Comparison of ENCODE assay signal across 8 cellular contexts in genomic region chr2:30230479-30230854, GRCh38. TPM values are rescaled to one million over a fixed set of nuclear protein-coding genes. Genes with fewer than 3 reads are reported as not detected.
DNase-seq lines count a peak whose midpoint lies in the region; ATAC-seq, FAIRE-seq and TF ChIP-seq lines count a peak whose summit lies in the region.

No MANE protein-coding gene starts in this region.

- peaks cover 5 to 39% of the 10 kb centered on the region in 2 experiments; a peak in 3 of 4 replicates for H3K79me1 ChIP-seq in IMR-90 (ENCODE audit: low read depth in 1 of 2, low read length in 2 of 2)

- FAIRE-seq in A549 (lab: Jason Lieb, UNC): no peak

- H3K4me2 ChIP-seq in A549 (peak overlapping the region; percentile 83), IMR-90 (ENCODE audit: low read depth, low read length) (peak overlapping the region; percentile 84)

- H4K5ac ChIP-seq in IMR-90 (ENCODE audit: low read depth, low read length): peak overlapping the region; percentile 8; the same call in 1 of the 2 replicates

- in situ Hi-C loops in IMR-90 (cut with MboI; ENCODE audit: low sequenced_read_pairs): no loop called here

- H3K56ac ChIP-seq in IMR-90 (ENCODE audit: extremely low read depth, insufficient read depth, low read length): peak overlapping the region; percentile 78; the same call in 1 of the 2 replicates

- H2AK9ac ChIP-seq in IMR-90 (replicated peaks; ENCODE audit: low read depth, low read length, poor library complexity): peak overlapping the region; percentile 82

- no TSS peak for BruUV-seq in IMR-90 (replicated peaks; lab: Mats Ljungman, UMichigan)

- H4K91ac ChIP-seq in IMR-90 (ENCODE audit: insufficient read depth, low read depth, low read length): peak overlapping the region; percentile 88

- peak overlapping the region; percentile 93 for H3K4ac ChIP-seq in IMR-90 (ENCODE audit: low read depth, low read length)

- peak overlapping the region; percentile 25 for H3K18ac ChIP-seq in IMR-90 (ENCODE audit: low read depth, low read length)

- TF ChIP-seq RAD21 in A549 (conservative IDR thresholded peaks at IDR 0.05 in 1 of 2, IDR thresholded peaks at IDR 0.05 in 1 of 2) (peak; percentile 17 to 30; a peak in 2 of 5 replicates), IMR-90 (IDR thresholded peaks at IDR 0.05; ENCODE audit: low read length) (no peak)

- TF ChIP-seq POLR2A in A549 (IDR thresholded peaks at IDR 0.05; ENCODE audit: low read length) (no peak), IMR-90 (IDR thresholded peaks at IDR 0.05; ENCODE audit: low read depth, low read length) (no peak), breast epithelium (IDR thresholded peaks at IDR 0.05) (no peak), right lobe of liver (IDR thresholded peaks at IDR 0.05) (no peak)

- H3K23ac ChIP-seq in IMR-90 (ENCODE audit: low read depth, low read length): peak overlapping the region; percentile 90

- dilution Hi-C loops in IMR-90 (cut with HindIII; ENCODE audit: low sequenced_read_pairs, unreplicated experiment): no loop called here

- H2AFZ ChIP-seq in IMR-90 (replicated peaks; ENCODE audit: low read length, poor library complexity): peak overlapping the region; percentile 92

- H3K4me1 ChIP-seq in A549 (peaks cover 24% of the 10 kb centered on the region), IMR-90 (ENCODE audit: control insufficient read depth, insufficient read depth, low read length) (peaks cover 13% of the 10 kb centered on the region), breast epithelium (peaks cover 0 to 10% of the 10 kb centered on the region in 2 donors), right lobe of liver (peaks cover 0 to 5% (median 0%) of the 10 kb centered on the region in 4 donors)

- no peak for DNase-seq in A549 (ENCODE audit: low read depth in 1 of 2, low spot score in 1 of 2)
- DNase-seq in IMR-90: peak; percentile 64
- DNase-seq in breast epithelium (ENCODE audit: low spot score in 2 of 2): no peak
- no peak for DNase-seq in right lobe of liver
- no peak for DNase-seq in activated CD4-positive, alpha-beta T cell treated with anti-CD3 and anti-CD28 coated beads, Interleukin-2, amount 50 U/mL, for 1 hour

- peak overlapping the region; percentile 77 for H2BK5ac ChIP-seq in IMR-90 (ENCODE audit: low read depth, low read length, poor library complexity, severe bottlenecking)

- peaks cover 18% of the 10 kb centered on the region for H3K9me1 ChIP-seq in IMR-90 (ENCODE audit: insufficient read depth, low read length)

- H3K27ac ChIP-seq in A549: peak overlapping the region; percentile 92 to 94; a peak in 5 of 6 replicates
- peak overlapping the region; percentile 79 for H3K27ac ChIP-seq in IMR-90 (ENCODE audit: insufficient read depth, low read length)
- H3K27ac ChIP-seq in breast epithelium: peak overlapping the region; percentile 91 to 97
- H3K27ac ChIP-seq in right lobe of liver: peak overlapping the region; percentile 29 to 59 (median 52)
- peak overlapping the region; percentile 40 for H3K27ac ChIP-seq in temporal lobe (ENCODE audit: low read depth, low read length)

- H3K36me3 ChIP-seq in IMR-90 (ENCODE audit: control insufficient read depth, insufficient read depth, low read length): peaks cover 26% of the 10 kb centered on the region
- no peaks in the 10 kb centered on the region for H3K36me3 ChIP-seq in breast epithelium
- H3K36me3 ChIP-seq in right lobe of liver: no peaks in the 10 kb centered on the region

- H3K27me3 ChIP-seq in IMR-90 (ENCODE audit: control insufficient read depth, insufficient read depth, low read length): no peaks in the 10 kb centered on the region
- peaks cover 0 to 3% of the 10 kb centered on the region in 2 donors for H3K27me3 ChIP-seq in breast epithelium
- no peaks in the 10 kb centered on the region for H3K27me3 ChIP-seq in right lobe of liver

- H3K9ac ChIP-seq in IMR-90 (ENCODE audit: low read depth, low read length): peak overlapping the region; percentile 87

- no peak overlapping the region for H2BK15ac ChIP-seq in IMR-90 (ENCODE audit: low read depth, low read length)

- H3K4me3 ChIP-seq in A549: peak overlapping the region; percentile 97
- H3K4me3 ChIP-seq in IMR-90 (ENCODE audit: insufficient read depth, low read depth, low read length): peak overlapping the region; percentile 84
- H3K4me3 ChIP-seq in breast epithelium: peak overlapping the region; percentile 61 to 77 (median 76)
- peak overlapping the region; percentile 45 to 63 (median 53) for H3K4me3 ChIP-seq in right lobe of liver

- H4K20me1 ChIP-seq in IMR-90 (ENCODE audit: insufficient read depth, low read length): peaks cover 41% of the 10 kb centered on the region

- peak overlapping the region; percentile 57 to 79 for H4K8ac ChIP-seq in IMR-90 (ENCODE audit: low read depth in 2 of 2, low read length in 2 of 2)

- CTCF ChIA-PET in A549 (lab: Yijun Ruan, JAX): interaction anchor here (0.5 to 12.4 kb wide), 14 partner anchors 9 to 1410 kb away, joined by 3 to 107 read pairs (median 7); partner anchors contain the start of gene GALNT14
- CTCF ChIA-PET in IMR-90 (lab: Yijun Ruan, JAX): interaction anchor here (0.6 to 1.6 kb wide), 5 partner anchors 9 to 481 kb away, joined by 3 to 10 read pairs (median 3); no protein-coding TSS in a partner anchor

- POLR2A ChIA-PET in A549 (lab: Yijun Ruan, JAX) (interaction anchor here (0.8 to 1.1 kb wide), 5 partner anchors 21 to 481 kb away, joined by 3 to 17 read pairs (median 4); no protein-coding TSS in a partner anchor), IMR-90 (lab: Charles Lee; ENCODE audit: unreplicated experiment) (interaction anchor here (0.6 to 0.9 kb wide), 4 partner anchors 12 to 73 kb away, joined by 3 to 24 read pairs (median 3); no protein-coding TSS in a partner anchor)

- H2BK20ac ChIP-seq in IMR-90 (ENCODE audit: low read depth, low read length): peak overlapping the region; percentile 61; the same call in 1 of the 2 replicates

- no peak for ATAC-seq in A549
- ATAC-seq in IMR-90 (ENCODE audit: low read depth): peak; percentile 1
- ATAC-seq in right lobe of liver: peak in 1 of 4 donors; percentile 3
- no peak for ATAC-seq in GM18861 (IDR thresholded peaks at IDR 0.05; ENCODE audit: unreplicated experiment)
- ATAC-seq in GM21825 (IDR thresholded peaks at IDR 0.05; ENCODE audit: unreplicated experiment): no peak

- TF ChIP-seq CTCF in A549 (IDR thresholded peaks at IDR 0.05) (no peak), IMR-90 (conservative IDR thresholded peaks at IDR 0.05; ENCODE audit: low read depth, low read length) (0 out of 2 replicates have a peak, but pooled peaks have one; percentile 14), breast epithelium (IDR thresholded peaks at IDR 0.05) (no peak), right lobe of liver (IDR thresholded peaks at IDR 0.05) (no peak)

- no peak for TF ChIP-seq EP300 in A549 (IDR thresholded peaks at IDR 0.05)

- 91% methylated on average over 20 of the region's 20 CpGs for WGBS in A549 (ENCODE audit: missing lambda C conversion rate)
- WGBS in IMR-90 (ENCODE audit: extremely low coverage in 2 of 2, insufficient read length in 1 of 2), 2 experiments: no CpG with 5 or more reads among the region's 20 CpGs
- 22% methylated on average over 8 of the region's 20 CpGs for WGBS in right lobe of liver (ENCODE audit: insufficient coverage, low coverage, low lambda C conversion rate, missing lambda C conversion rate)

- peak overlapping the region; percentile 48 for H2AK5ac ChIP-seq in IMR-90 (ENCODE audit: low read depth, low read length)

- intact Hi-C loops in IMR-90 (cut with micrococcal nuclease): loop anchor here (2.0 to 10.0 kb wide), 3 partner anchors 182 to 474 kb away; partner anchors contain the start of gene LCLAT1
- intact Hi-C loops in breast epithelium (cut with DNase I; ENCODE audit: low total_unique reads): loop anchor here (5.0 to 10.0 kb wide), 2 partner anchors 214 to 1247 kb away; partner anchors contain the start of gene LCLAT1
- intact Hi-C loops in right lobe of liver (cut with DNase I): no loop called here

- peak overlapping the region; percentile 88 for H2BK120ac ChIP-seq in IMR-90 (ENCODE audit: low read depth, low read length)

- H3K9me3 ChIP-seq in A549 (no peaks in the 10 kb centered on the region), IMR-90 (ENCODE audit: control insufficient read depth, insufficient read depth, low read length) (no peaks in the 10 kb centered on the region), breast epithelium (no peaks in the 10 kb centered on the region), right lobe of liver (no peaks in the 10 kb centered on the region)

- H3K14ac ChIP-seq in IMR-90 (replicated peaks; ENCODE audit: low read depth, low read length): peak overlapping the region; percentile 86

TF ChIP-seq in A549, 52 proteins besides CTCF, POLR2A, EP300 and RAD21 (continues in another document):
- no peak for TF ChIP-seq MAX (IDR thresholded peaks at IDR 0.05)

TF ChIP-seq in IMR-90, 13 proteins besides CTCF, POLR2A, EP300 and RAD21:
- TF ChIP-seq MAZ (IDR thresholded peaks at IDR 0.05; ENCODE audit: borderline replicate concordance, low read depth, low read length): peak; percentile 10; the same call in 1 of the 2 replicates
- no peak; the same call in 1 of the 2 replicates for TF ChIP-seq SMC3 (IDR thresholded peaks at IDR 0.05; ENCODE audit: low read depth, low read length)
TF ChIP-seq in IMR-90: peak in this region for 1.

RNA-seq across cellular contexts. Expression of gene LBH, which starts 0.9 kb away (rescaled TPM):
- 149 and 163 TPM in 2 replicates for polyA plus RNA-seq in A549 (2011; rRNA removed)
- 174 and 289 TPM in 2 replicates for polyA plus RNA-seq in A549 (2012; cell fraction: cytosol; rRNA removed)
- polyA plus RNA-seq in A549 (2012; cell fraction: nucleus; rRNA removed): 195 and 198 TPM in 2 replicates
- 197 to 273 TPM (median 216 TPM) in 3 replicates for polyA plus RNA-seq in A549 (2017; fragmentation: RNase III; extraction: RNeasy Plus Mini Kit Qiagen cat#74134 plus additional on column Dnase treatment)
- polyA minus RNA-seq in A549 (2011; rRNA and poly(A)+ RNA removed): 226 and 241 TPM in 2 replicates
- total RNA-seq in IMR-90 (2012; rRNA removed): 155 and 158 TPM in 2 replicates
- polyA plus RNA-seq in IMR-90 (2012; rRNA removed): 163 and 202 TPM in 2 replicates
- 108 and 247 TPM in 2 replicates for polyA plus RNA-seq in IMR-90 (2012; cell fraction: cytosol; rRNA removed)
- polyA plus RNA-seq in IMR-90 (2012; cell fraction: nucleus; rRNA removed; ENCODE audit: low replicate concordance): 92.9 and 150 TPM in 2 replicates
- total RNA-seq in breast epithelium: 100 to 1,000 TPM in 1 of 3 donors, 10 to 100 TPM in 2; 18.2 to 153 (median 87.2) TPM
- 10 to 100 TPM in 3 of 6 experiments, 1 to 10 TPM in 3; 4.3 to 17.6 (median 9.5) TPM for total RNA-seq in right lobe of liver
- 37.4 TPM for total RNA-seq in temporal lobe

Comparison
In these comparisons a context has a peak if more than half of its experiments do, and no peak if none do; other contexts are left out.
1. H3K27ac ChIP-seq: peak in every context shown above with its lines; median percentile 94 in breast epithelium; 93 in A549; 79 in IMR-90; 52 in right lobe of liver; 40 in temporal lobe.
2. intact Hi-C loops: an anchor here in IMR-90 (2.0 to 10.0 kb wide) and breast epithelium (5.0 to 10.0 kb wide); none called in right lobe of liver.